1 cellular context compared by ENCODE assay signal in the genomic region with DNA sequence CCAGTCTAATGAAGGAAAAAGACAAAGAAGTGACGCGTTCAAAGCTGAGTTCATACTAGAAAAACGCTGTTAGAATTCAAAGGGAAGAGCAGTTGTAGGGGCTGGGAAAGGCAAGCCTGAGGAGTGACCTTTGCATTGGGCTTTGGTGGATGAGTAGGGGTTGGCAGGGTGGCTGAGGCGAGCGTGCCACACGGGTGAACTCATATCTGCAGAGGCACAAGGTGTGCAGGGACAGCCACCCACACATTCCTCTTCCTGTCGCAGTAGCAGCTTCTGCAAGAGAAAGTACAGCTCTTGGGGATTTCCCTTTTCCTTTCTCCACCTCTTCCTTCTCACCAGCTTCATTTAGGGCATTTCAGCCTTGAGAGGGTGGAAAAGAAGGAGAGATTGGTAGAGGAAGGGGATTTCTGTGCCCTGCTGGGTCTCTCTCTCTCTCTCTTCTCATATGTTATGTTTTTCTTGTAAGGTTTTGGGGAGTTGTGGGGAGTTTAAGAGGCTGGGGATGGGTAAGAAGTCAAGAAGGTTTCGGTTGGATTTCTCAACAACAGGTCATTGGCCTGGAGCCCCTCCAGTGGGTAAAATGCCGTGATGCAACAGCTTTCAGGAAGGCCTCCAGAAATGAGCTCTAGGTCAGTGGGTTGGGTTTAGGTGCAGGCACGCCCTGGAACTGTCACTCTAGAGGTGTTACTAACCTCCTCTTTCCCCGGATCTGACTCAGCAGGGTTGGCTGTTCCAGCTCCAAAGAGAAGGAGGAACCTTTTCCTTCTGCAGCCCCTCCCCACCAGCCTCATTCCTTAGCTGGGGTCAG.
TF ChIP-seq lines count a peak whose summit lies in the region.

No MANE protein-coding gene starts in this region.

TF ChIP-seq in K562, 482 proteins besides CTCF, POLR2A, EP300 and RAD21 (continued from another document and continues in another):
- TF ChIP-seq NR2F6 (CRISPR knock-in tag; IDR thresholded peaks at IDR 0.05) (no peak), JUND (IDR thresholded peaks at IDR 0.05; ENCODE audit: borderline replicate concordance, low read depth, low read length) (peak; percentile 84), JUND (tag; IDR thresholded peaks at IDR 0.05; ENCODE audit: borderline replicate concordance, low read depth, low read length) (peak; percentile 65; the same call in 1 of the 3 replicates), GTF2A2 (tag; IDR thresholded peaks at IDR 0.05) (0 out of 2 replicates have a peak, but pooled peaks have one; percentile 16), NFIC (IDR thresholded peaks at IDR 0.05) (peak; percentile 67), EGR1 (conservative IDR thresholded peaks at IDR 0.05) (peak; percentile 78), BHLHE40 (IDR thresholded peaks at IDR 0.05; ENCODE audit: low read length) (0 out of 2 replicates have a peak, but pooled peaks have one; percentile 19), PRMT5 (CRISPR knock-in tag; IDR thresholded peaks at IDR 0.05) (no peak), YY1 (IDR thresholded peaks at IDR 0.05; ENCODE audit: borderline replicate concordance in 1 of 3, control insufficient read depth in 1 of 3, extremely low read depth in 1 of 3, insufficient read depth in 3 of 3, insufficient read length in 1 of 3, insufficient replicate concordance in 2 of 3, low read depth in 1 of 3, low read length in 2 of 3) (peak in 1 of 3 experiments; percentile 10), GATAD2B (IDR thresholded peaks at IDR 0.05; ENCODE audit: borderline replicate concordance) (no peak), TCF3 (CRISPR knock-in tag; IDR thresholded peaks at IDR 0.05) (peak; percentile 7; the same call in 1 of the 2 replicates), ZNF282 (CRISPR knock-in tag; IDR thresholded peaks at IDR 0.05) (no peak), DPF2 (IDR thresholded peaks at IDR 0.05) (peak; percentile 77), CCAR2 (IDR thresholded peaks at IDR 0.05; ENCODE audit: low read depth, low read length) (no peak), ETV1 (tag; conservative IDR thresholded peaks at IDR 0.05; ENCODE audit: low read depth) (peak; percentile 81), RFX5 (IDR thresholded peaks at IDR 0.05; ENCODE audit: low read depth, low read length) (no peak), SMAD2 (IDR thresholded peaks at IDR 0.05; ENCODE audit: low read depth, low read length) (no peak), GATAD2A (IDR thresholded peaks at IDR 0.05) (peak; percentile 17; the same call in 1 of the 2 replicates), BDP1 (IDR thresholded peaks at IDR 0.05; ENCODE audit: insufficient read depth, insufficient read length) (no peak), ZZZ3 (IDR thresholded peaks at IDR 0.05) (no peak), STAG1 (CRISPR knock-in tag; IDR thresholded peaks at IDR 0.05; ENCODE audit: borderline replicate concordance) (no peak), CBX5 (IDR thresholded peaks at IDR 0.05; ENCODE audit: borderline replicate concordance, low read depth) (no peak), CTBP1 (IDR thresholded peaks at IDR 0.05; ENCODE audit: borderline replicate concordance) (peak; percentile 65; the same call in 1 of the 2 replicates)
- TF ChIP-seq, protein P1, sequence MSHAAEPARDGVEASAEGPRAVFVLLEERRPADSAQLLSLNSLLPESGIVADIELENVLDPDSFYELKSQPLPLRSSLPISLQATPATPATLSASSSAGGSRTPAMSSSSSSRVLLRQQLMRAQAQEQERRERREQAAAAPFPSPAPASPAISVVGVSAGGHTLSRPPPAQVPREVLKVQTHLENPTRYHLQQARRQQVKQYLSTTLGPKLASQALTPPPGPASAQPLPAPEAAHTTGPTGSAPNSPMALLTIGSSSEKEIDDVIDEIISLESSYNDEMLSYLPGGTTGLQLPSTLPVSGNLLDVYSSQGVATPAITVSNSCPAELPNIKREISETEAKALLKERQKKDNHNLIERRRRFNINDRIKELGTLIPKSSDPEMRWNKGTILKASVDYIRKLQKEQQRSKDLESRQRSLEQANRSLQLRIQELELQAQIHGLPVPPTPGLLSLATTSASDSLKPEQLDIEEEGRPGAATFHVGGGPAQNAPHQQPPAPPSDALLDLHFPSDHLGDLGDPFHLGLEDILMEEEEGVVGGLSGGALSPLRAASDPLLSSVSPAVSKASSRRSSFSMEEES (CRISPR knock-in tag; IDR thresholded peaks at IDR 0.05) = no peak
- TF ChIP-seq, protein P2, sequence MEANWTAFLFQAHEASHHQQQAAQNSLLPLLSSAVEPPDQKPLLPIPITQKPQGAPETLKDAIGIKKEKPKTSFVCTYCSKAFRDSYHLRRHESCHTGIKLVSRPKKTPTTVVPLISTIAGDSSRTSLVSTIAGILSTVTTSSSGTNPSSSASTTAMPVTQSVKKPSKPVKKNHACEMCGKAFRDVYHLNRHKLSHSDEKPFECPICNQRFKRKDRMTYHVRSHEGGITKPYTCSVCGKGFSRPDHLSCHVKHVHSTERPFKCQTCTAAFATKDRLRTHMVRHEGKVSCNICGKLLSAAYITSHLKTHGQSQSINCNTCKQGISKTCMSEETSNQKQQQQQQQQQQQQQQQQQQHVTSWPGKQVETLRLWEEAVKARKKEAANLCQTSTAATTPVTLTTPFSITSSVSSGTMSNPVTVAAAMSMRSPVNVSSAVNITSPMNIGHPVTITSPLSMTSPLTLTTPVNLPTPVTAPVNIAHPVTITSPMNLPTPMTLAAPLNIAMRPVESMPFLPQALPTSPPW (CRISPR knock-in tag; IDR thresholded peaks at IDR 0.05) = peak; percentile 26; the same call in 1 of the 2 replicates
- TF ChIP-seq, protein P3, sequence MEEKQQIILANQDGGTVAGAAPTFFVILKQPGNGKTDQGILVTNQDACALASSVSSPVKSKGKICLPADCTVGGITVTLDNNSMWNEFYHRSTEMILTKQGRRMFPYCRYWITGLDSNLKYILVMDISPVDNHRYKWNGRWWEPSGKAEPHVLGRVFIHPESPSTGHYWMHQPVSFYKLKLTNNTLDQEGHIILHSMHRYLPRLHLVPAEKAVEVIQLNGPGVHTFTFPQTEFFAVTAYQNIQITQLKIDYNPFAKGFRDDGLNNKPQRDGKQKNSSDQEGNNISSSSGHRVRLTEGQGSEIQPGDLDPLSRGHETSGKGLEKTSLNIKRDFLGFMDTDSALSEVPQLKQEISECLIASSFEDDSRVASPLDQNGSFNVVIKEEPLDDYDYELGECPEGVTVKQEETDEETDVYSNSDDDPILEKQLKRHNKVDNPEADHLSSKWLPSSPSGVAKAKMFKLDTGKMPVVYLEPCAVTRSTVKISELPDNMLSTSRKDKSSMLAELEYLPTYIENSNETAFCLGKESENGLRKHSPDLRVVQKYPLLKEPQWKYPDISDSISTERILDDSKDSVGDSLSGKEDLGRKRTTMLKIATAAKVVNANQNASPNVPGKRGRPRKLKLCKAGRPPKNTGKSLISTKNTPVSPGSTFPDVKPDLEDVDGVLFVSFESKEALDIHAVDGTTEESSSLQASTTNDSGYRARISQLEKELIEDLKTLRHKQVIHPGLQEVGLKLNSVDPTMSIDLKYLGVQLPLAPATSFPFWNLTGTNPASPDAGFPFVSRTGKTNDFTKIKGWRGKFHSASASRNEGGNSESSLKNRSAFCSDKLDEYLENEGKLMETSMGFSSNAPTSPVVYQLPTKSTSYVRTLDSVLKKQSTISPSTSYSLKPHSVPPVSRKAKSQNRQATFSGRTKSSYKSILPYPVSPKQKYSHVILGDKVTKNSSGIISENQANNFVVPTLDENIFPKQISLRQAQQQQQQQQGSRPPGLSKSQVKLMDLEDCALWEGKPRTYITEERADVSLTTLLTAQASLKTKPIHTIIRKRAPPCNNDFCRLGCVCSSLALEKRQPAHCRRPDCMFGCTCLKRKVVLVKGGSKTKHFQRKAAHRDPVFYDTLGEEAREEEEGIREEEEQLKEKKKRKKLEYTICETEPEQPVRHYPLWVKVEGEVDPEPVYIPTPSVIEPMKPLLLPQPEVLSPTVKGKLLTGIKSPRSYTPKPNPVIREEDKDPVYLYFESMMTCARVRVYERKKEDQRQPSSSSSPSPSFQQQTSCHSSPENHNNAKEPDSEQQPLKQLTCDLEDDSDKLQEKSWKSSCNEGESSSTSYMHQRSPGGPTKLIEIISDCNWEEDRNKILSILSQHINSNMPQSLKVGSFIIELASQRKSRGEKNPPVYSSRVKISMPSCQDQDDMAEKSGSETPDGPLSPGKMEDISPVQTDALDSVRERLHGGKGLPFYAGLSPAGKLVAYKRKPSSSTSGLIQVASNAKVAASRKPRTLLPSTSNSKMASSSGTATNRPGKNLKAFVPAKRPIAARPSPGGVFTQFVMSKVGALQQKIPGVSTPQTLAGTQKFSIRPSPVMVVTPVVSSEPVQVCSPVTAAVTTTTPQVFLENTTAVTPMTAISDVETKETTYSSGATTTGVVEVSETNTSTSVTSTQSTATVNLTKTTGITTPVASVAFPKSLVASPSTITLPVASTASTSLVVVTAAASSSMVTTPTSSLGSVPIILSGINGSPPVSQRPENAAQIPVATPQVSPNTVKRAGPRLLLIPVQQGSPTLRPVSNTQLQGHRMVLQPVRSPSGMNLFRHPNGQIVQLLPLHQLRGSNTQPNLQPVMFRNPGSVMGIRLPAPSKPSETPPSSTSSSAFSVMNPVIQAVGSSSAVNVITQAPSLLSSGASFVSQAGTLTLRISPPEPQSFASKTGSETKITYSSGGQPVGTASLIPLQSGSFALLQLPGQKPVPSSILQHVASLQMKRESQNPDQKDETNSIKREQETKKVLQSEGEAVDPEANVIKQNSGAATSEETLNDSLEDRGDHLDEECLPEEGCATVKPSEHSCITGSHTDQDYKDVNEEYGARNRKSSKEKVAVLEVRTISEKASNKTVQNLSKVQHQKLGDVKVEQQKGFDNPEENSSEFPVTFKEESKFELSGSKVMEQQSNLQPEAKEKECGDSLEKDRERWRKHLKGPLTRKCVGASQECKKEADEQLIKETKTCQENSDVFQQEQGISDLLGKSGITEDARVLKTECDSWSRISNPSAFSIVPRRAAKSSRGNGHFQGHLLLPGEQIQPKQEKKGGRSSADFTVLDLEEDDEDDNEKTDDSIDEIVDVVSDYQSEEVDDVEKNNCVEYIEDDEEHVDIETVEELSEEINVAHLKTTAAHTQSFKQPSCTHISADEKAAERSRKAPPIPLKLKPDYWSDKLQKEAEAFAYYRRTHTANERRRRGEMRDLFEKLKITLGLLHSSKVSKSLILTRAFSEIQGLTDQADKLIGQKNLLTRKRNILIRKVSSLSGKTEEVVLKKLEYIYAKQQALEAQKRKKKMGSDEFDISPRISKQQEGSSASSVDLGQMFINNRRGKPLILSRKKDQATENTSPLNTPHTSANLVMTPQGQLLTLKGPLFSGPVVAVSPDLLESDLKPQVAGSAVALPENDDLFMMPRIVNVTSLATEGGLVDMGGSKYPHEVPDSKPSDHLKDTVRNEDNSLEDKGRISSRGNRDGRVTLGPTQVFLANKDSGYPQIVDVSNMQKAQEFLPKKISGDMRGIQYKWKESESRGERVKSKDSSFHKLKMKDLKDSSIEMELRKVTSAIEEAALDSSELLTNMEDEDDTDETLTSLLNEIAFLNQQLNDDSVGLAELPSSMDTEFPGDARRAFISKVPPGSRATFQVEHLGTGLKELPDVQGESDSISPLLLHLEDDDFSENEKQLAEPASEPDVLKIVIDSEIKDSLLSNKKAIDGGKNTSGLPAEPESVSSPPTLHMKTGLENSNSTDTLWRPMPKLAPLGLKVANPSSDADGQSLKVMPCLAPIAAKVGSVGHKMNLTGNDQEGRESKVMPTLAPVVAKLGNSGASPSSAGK (IDR thresholded peaks at IDR 0.05) = no peak
- TF ChIP-seq, protein P4, sequence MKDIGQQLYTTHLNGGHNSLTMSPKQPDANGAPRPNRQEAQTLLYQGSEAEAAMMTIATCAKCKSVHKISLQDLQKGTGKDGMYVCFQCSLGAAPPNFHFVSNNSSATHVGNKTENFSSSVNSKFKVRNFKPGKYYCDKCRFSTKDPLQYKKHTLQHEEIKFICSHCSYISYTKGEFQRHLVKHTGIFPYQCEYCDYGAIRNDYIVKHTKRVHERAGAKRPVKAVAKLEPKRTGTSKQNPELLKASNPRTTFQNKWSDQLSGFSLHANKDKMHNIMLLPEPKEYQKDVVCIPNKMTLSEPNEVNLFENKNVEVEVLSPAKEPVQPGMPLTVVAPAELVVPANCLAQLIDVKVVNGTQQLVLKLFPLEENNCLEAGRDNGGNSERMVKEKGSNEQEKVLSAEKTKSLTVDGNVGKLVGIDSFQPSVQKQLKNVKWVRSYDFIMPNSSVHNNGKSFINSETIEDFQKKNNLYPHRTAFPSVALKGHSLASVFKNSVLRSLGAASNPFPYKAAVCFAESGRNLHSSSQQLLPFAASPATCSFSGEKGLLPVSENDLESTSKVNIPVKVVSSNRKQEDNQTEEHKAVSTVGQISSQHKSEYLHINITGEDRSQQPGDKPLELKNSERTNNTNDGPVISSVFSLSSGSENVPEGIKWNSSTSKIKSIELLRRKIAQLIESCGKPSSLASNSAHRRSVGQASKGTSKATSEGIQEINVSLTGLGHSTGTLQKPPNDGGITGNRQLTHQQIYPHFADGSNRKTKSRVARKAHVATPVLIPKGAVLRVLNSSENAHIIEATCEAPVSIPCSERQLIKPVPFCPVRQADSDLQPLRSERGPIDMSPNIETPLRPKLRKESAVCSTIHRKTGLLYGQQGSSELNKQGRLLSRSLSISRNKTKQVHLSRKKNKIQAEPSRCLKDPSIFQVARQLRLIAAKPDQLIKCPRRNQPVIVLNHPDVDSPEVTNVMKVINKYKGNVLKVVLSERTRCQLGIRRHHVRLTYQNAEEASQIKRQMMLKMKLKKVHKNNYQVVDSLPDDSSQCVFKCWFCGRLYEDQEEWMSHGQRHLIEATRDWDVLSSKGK (CRISPR knock-in tag; IDR thresholded peaks at IDR 0.05) = no peak
- TF ChIP-seq, protein P5, sequence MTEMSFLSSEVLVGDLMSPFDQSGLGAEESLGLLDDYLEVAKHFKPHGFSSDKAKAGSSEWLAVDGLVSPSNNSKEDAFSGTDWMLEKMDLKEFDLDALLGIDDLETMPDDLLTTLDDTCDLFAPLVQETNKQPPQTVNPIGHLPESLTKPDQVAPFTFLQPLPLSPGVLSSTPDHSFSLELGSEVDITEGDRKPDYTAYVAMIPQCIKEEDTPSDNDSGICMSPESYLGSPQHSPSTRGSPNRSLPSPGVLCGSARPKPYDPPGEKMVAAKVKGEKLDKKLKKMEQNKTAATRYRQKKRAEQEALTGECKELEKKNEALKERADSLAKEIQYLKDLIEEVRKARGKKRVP (CRISPR knock-in tag; IDR thresholded peaks at IDR 0.05) = peak; percentile 64
- TF ChIP-seq, protein P6, sequence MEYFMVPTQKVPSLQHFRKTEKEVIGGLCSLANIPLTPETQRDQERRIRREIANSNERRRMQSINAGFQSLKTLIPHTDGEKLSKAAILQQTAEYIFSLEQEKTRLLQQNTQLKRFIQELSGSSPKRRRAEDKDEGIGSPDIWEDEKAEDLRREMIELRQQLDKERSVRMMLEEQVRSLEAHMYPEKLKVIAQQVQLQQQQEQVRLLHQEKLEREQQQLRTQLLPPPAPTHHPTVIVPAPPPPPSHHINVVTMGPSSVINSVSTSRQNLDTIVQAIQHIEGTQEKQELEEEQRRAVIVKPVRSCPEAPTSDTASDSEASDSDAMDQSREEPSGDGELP (CRISPR knock-in tag; IDR thresholded peaks at IDR 0.05; ENCODE audit: borderline replicate concordance) = peak; percentile 24; the same call in 1 of the 2 replicates
